Comparison of ENCODE assay signal across 1 cellular context in the genomic region with DNA sequence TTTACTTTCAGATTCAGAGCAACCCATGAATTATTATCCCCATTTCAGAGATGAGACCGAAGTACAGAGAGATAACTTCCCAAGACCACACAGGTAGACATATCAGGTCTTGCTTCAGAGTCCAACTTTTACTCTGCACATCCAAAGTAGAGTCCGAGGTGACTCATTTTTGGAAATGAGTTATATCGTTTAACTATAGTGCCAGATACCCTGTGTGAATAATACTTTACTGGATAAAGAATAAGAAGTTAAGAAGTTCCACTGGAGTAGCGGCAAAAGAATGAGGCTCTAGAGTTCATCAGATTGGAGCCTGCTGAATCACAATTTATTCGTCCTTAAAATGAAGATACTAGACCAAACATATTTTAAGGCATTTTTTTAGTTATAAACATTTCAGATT.
TF ChIP-seq lines count a peak whose summit lies in the region.

No MANE protein-coding gene starts in this region.

TF ChIP-seq in HCT116, 20 proteins besides CTCF, POLR2A, EP300 and RAD21:
- TF ChIP-seq, protein P1, sequence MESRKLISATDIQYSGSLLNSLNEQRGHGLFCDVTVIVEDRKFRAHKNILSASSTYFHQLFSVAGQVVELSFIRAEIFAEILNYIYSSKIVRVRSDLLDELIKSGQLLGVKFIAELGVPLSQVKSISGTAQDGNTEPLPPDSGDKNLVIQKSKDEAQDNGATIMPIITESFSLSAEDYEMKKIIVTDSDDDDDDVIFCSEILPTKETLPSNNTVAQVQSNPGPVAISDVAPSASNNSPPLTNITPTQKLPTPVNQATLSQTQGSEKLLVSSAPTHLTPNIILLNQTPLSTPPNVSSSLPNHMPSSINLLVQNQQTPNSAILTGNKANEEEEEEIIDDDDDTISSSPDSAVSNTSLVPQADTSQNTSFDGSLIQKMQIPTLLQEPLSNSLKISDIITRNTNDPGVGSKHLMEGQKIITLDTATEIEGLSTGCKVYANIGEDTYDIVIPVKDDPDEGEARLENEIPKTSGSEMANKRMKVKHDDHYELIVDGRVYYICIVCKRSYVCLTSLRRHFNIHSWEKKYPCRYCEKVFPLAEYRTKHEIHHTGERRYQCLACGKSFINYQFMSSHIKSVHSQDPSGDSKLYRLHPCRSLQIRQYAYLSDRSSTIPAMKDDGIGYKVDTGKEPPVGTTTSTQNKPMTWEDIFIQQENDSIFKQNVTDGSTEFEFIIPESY (IDR thresholded peaks at IDR 0.05; ENCODE audit: extremely low read depth, insufficient replicate concordance, low read length) = no peak
- TF ChIP-seq FOSL1 (IDR thresholded peaks at IDR 0.05; ENCODE audit: low read depth) (no peak; the same call in 1 of the 2 replicates), YY1 (IDR thresholded peaks at IDR 0.05; ENCODE audit: extremely low read depth, insufficient replicate concordance, low read depth, low read length) (no peak), CBX3 (IDR thresholded peaks at IDR 0.05; ENCODE audit: low read depth) (no peak), EZH2 (IDR thresholded peaks at IDR 0.05) (no peak), SRF (IDR thresholded peaks at IDR 0.05; ENCODE audit: low read depth) (no peak)
